In genomic region chr3:15367059-15367458, GRCh38 we compare ENCODE assay signal across 18 cellular contexts. TPM values are rescaled to one million over a fixed set of nuclear protein-coding genes. Genes with fewer than 3 reads are reported as not detected.
DNase-seq lines count a peak whose midpoint lies in the region; ATAC-seq, FAIRE-seq and TF ChIP-seq lines count a peak whose summit lies in the region.
"Had no signal": no experiment of that assay in that cellular context is flagged by ENCODE, and none has a peak within 500 bp of the region (broad histone marks: within the 10 kb centered on the region; RNA-seq: fewer than 3 reads in every experiment).

No MANE protein-coding gene starts in this region.

- H4K20me1 ChIP-seq in astrocyte (ENCODE audit: insufficient read depth, low read length) = no peaks in the 10 kb centered on the region

- H3K9ac ChIP-seq in astrocyte (ENCODE audit: low read length) = no peak overlapping the region

- intact Hi-C loops in sigmoid colon (cut with DNase I) = no loop called here

- no peak for TF ChIP-seq EP300 in sigmoid colon (IDR thresholded peaks at IDR 0.05)

- H3K79me2 ChIP-seq in astrocyte (ENCODE audit: insufficient read depth, low read length) = no peaks in the 10 kb centered on the region

- peaks cover 7% of the 10 kb centered on the region for H3K27me3 Mint-ChIP-seq in astrocyte (ENCODE audit: low read depth, unreplicated experiment)

- H2AFZ ChIP-seq in astrocyte (ENCODE audit: low read depth, low read length) = no peak overlapping the region

- no peak for ATAC-seq in GM21526 (IDR thresholded peaks at IDR 0.05; ENCODE audit: low FRiP score, unreplicated experiment)
- ATAC-seq: right lobe of liver had no signal

- no peak for TF ChIP-seq POLR2A in sigmoid colon (IDR thresholded peaks at IDR 0.05)

- H3K4me2 ChIP-seq in astrocyte (ENCODE audit: low read length) = no peak overlapping the region

- peak overlapping the region; percentile 16 for H3K27ac Mint-ChIP-seq in astrocyte (ENCODE audit: unreplicated experiment)
- H3K27ac Mint-ChIP-seq: H9 had no signal

- peaks cover 11% of the 10 kb centered on the region for H3K4me1 Mint-ChIP-seq in astrocyte (ENCODE audit: low read depth, unreplicated experiment)

- no peak overlapping the region for H3K4me3 Mint-ChIP-seq in astrocyte (ENCODE audit: unreplicated experiment)
- H3K4me3 Mint-ChIP-seq: H9 had no signal

- H3K4me3 ChIP-seq in astrocyte (ENCODE audit: insufficient read depth, low read depth, low read length) (no peak overlapping the region), sigmoid colon (no peak overlapping the region)
- H3K4me3 ChIP-seq: right lobe of liver, SJSA1 had no signal

- no peaks in the 10 kb centered on the region for H3K27me3 ChIP-seq in astrocyte (ENCODE audit: insufficient read depth, low read length)
- H3K27me3 ChIP-seq in sigmoid colon = no peaks in the 10 kb centered on the region
- H3K27me3 ChIP-seq: BE2C, right lobe of liver, SJSA1 had no signal

- H3K9me3 ChIP-seq in astrocyte (ENCODE audit: insufficient read depth, low read depth, low read length) (no peaks in the 10 kb centered on the region), sigmoid colon (no peaks in the 10 kb centered on the region)
- H3K9me3 ChIP-seq: BE2C, right lobe of liver, SJSA1 had no signal

- peaks cover 14% of the 10 kb centered on the region for H3K4me1 ChIP-seq in astrocyte (ENCODE audit: insufficient read depth, low read length)
- no peaks in the 10 kb centered on the region for H3K4me1 ChIP-seq in sigmoid colon
- H3K4me1 ChIP-seq: BE2C had no signal

- H3K9me3 Mint-ChIP-seq in astrocyte (ENCODE audit: unreplicated experiment) = peaks cover 3% of the 10 kb centered on the region
- H3K9me3 Mint-ChIP-seq: H9 had no signal

- FAIRE-seq in HTR-8/SVneo (lab: Jason Lieb, UNC) (no peak), astrocyte (lab: Jason Lieb, UNC) (no peak)
- FAIRE-seq: frontal cortex had no signal

- TF ChIP-seq CTCF in astrocyte (IDR thresholded peaks at IDR 0.05; ENCODE audit: insufficient read depth, low read depth, low read length) (no peak), sigmoid colon (IDR thresholded peaks at IDR 0.05) (no peak)

- H3K27ac ChIP-seq in astrocyte (ENCODE audit: low read depth, low read length) = no peak overlapping the region
- no peak overlapping the region for H3K27ac ChIP-seq in sigmoid colon
- H3K27ac ChIP-seq: right lobe of liver, SJSA1 had no signal

- no peaks in the 10 kb centered on the region for H3K36me3 ChIP-seq in astrocyte (ENCODE audit: insufficient read depth, low read length)
- H3K36me3 ChIP-seq in sigmoid colon = no peaks in the 10 kb centered on the region
- H3K36me3 ChIP-seq: BE2C, right lobe of liver, SJSA1 had no signal

- 57 to 67% methylated on average over 1 of the region's 1 CpG for WGBS in sigmoid colon, 2 donors

- peak; percentile 18 for DNase-seq in Daoy (ENCODE audit: low read depth)
- DNase-seq in HTR-8/SVneo (ENCODE audit: insufficient read length, low spot score) = peak; percentile 33
- DNase-seq in astrocyte (ENCODE audit: low read depth) = peak; percentile 44
- DNase-seq in lung microvascular endothelial cell (ENCODE audit: low read depth in 2 of 2) = peak; percentile 19 to 54
- DNase-seq in sigmoid colon = no peak
- no peak for DNase-seq in NCI-H2107 treated with DMSO at 0.1 percent for 48 hours (lab: John Stamatoyannopoulos, UW; ENCODE audit: unreplicated experiment)
- DNase-seq in activated CD4-positive, alpha-beta T cell treated with anti-CD3 and anti-CD28 coated beads, Interleukin-2, amount 50 U/mL, for 4 hours = no peak
- DNase-seq: activated effector memory CD4-positive, alpha-beta T cell treated with anti-CD3 and anti-CD28 coated beads, Interleukin-2, amount 50 U/mL, for 16 hours; BE2C; DMS 273 treated with DMSO at 0.1 percent for 48 hours; effector CD4-positive, alpha-beta T cell; H9; NCI-H1417; right lobe of liver; stimulated activated CD4-positive, alpha-beta T cell treated with anti-CD3 and anti-CD28 coated beads, Interleukin-4, amount 100 ng/mL, for 24 hours had no signal

- no peaks in the 10 kb centered on the region for H3K36me3 Mint-ChIP-seq in astrocyte (ENCODE audit: low read depth, unreplicated experiment)

RNA-seq across cellular contexts. Expression of gene SH3BP5, which starts 34.7 kb away (rescaled TPM):
- 20.3 and 21.0 TPM in 2 replicates for total RNA-seq in Daoy (2014; rRNA removed; shearing (Covaris generic))
- total RNA-seq in astrocyte (25.2 and 27.5 TPM in 2 replicates), lung microvascular endothelial cell (42.3 and 43.4 TPM in 2 replicates), sigmoid colon (10 to 100 TPM; 25.1 to 40.4 (median 31.9) TPM)
- polyA plus RNA-seq in sigmoid colon = 10 to 100 TPM in 2 of 3 donors, 1 to 10 TPM in 1; 5.5 to 31.2 (median 21.6) TPM

Comparison
In these comparisons a context has a peak if more than half of its experiments do, and no peak if none do; other contexts are left out.
1. DNase-seq: peak in Daoy (single experiment), HTR-8/SVneo (single experiment), astrocyte (single experiment) and lung microvascular endothelial cell (2 of 2); none in sigmoid colon (single experiment), NCI-H2107 treated with DMSO at 0.1 percent for 48 hours (single experiment) and activated CD4-positive, alpha-beta T cell treated with anti-CD3 and anti-CD28 coated beads, Interleukin-2, amount 50 U/mL, for 4 hours (0 of 2).